ENCODE assay signal across 19 cellular contexts in the genomic region with DNA sequence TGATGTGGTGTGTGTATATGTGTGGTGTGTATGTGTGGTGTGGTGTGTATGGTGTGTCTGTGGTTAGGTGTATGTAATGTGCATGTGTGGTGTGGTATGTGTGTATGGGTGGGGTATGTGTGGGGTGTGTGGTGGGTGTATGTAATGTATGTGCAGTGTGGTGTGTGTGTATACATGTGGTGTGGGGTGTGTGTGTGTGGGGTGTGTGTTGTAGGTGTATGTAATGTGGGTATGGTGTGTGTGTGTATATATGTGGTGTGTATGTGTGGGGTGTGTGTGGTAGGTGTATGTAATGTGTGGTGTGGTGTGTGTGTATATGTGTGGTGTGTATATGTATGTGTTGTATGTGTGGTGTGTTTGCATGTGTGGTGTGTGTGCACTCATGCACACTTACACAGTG.
"Had no signal": no experiment of that assay in that cellular context is flagged by ENCODE, and none has a peak within 500 bp of the region (broad histone marks: within the 10 kb centered on the region; RNA-seq: fewer than 3 reads in every experiment).

No MANE protein-coding gene starts in this region.

- H3K9me3 Mint-ChIP-seq: activated naive CD4-positive, alpha-beta T cell treated with anti-CD3 and anti-CD28 coated beads, Interleukin-2, amount 50 U/mL, for 24 hours; effector memory CD8-positive, alpha-beta T cell; memory B cell; naive B cell; stimulated activated memory B cell treated with anti-CD40 and anti-IgM and Interleukin-4, amounts not matched to agents 10 μg/mL and 1 μg/mL and 100 μg/mL, for 72 hours had no signal

- H3K27me3 ChIP-seq: cardiac muscle cell had no signal

- H3K4me3 Mint-ChIP-seq: activated naive CD4-positive, alpha-beta T cell treated with anti-CD3 and anti-CD28 coated beads, Interleukin-2, amount 50 U/mL, for 24 hours; activated T-cell treated with anti-CD3 and anti-CD28 coated beads, Interleukin-2, amount 50 U/mL, for 72 hours; effector memory CD8-positive, alpha-beta T cell; memory B cell; stimulated activated memory B cell treated with anti-CD40 and anti-IgM and Interleukin-4, amounts not matched to agents 10 μg/mL and 1 μg/mL and 100 μg/mL, for 72 hours had no signal

- H3K4me3 ChIP-seq: cardiac muscle cell, esophagus squamous epithelium, mucosa of descending colon, spleen had no signal

- H3K9me3 ChIP-seq: esophagus squamous epithelium, mucosa of descending colon, spleen had no signal

- H3K36me3 ChIP-seq: cardiac muscle cell, esophagus squamous epithelium, spleen had no signal

- H3K36me3 Mint-ChIP-seq: activated naive CD4-positive, alpha-beta T cell treated with anti-CD3 and anti-CD28 coated beads, Interleukin-2, amount 50 U/mL, for 24 hours; memory B cell; naive B cell; stimulated activated memory B cell treated with anti-CD40 and anti-IgM and Interleukin-4, amounts not matched to agents 10 μg/mL and 1 μg/mL and 100 μg/mL, for 72 hours had no signal

- ATAC-seq: activated T-cell treated with anti-CD3 and anti-CD28 coated beads, Interleukin-2, amount 50 U/mL, for 72 hours; effector memory CD8-positive, alpha-beta T cell; mucosa of descending colon; stimulated activated memory B cell treated with anti-CD40 and anti-IgM and Interleukin-4, amounts not matched to agents 10 μg/mL and 1 μg/mL and 100 μg/mL, for 72 hours had no signal

- DNase-seq: activated CD4-positive, alpha-beta T cell treated with anti-CD3 and anti-CD28 coated beads for 48 hours; activated CD4-positive, CD25-positive, alpha-beta regulatory T cell; activated gamma-delta T cell; activated T-cell treated with anti-CD3 and anti-CD28 coated beads, Interleukin-2, amount 50 U/mL, for 72 hours; dermis blood vessel endothelial cell; effector memory CD8-positive, alpha-beta T cell; esophagus squamous epithelium; mucosa of descending colon; naive B cell; nucleus accumbens; spleen; stimulated activated CD4-positive, alpha-beta T cell treated with anti-CD3 and anti-CD28 coated beads, Interleukin-4, amount 100 ng/mL, for 4 hours; T-helper 1 cell; T1000 had no signal

- H3K27ac Mint-ChIP-seq: activated naive CD4-positive, alpha-beta T cell treated with anti-CD3 and anti-CD28 coated beads, Interleukin-2, amount 50 U/mL, for 24 hours; activated T-cell treated with anti-CD3 and anti-CD28 coated beads, Interleukin-2, amount 50 U/mL, for 72 hours; memory B cell; stimulated activated memory B cell treated with anti-CD40 and anti-IgM and Interleukin-4, amounts not matched to agents 10 μg/mL and 1 μg/mL and 100 μg/mL, for 72 hours had no signal

- FAIRE-seq: astrocyte had no signal

- H3K27me3 Mint-ChIP-seq: activated naive CD4-positive, alpha-beta T cell treated with anti-CD3 and anti-CD28 coated beads, Interleukin-2, amount 50 U/mL, for 24 hours had no signal

- H3K4me1 Mint-ChIP-seq: activated naive CD4-positive, alpha-beta T cell treated with anti-CD3 and anti-CD28 coated beads, Interleukin-2, amount 50 U/mL, for 24 hours had no signal
